In genomic region chr17:13182450-13182849, GRCh38 we compare ENCODE assay signal across 19 cellular contexts.
"Had no signal": no experiment of that assay in that cellular context is flagged by ENCODE, and none has a peak within 500 bp of the region (broad histone marks: within the 10 kb centered on the region; RNA-seq: fewer than 3 reads in every experiment).

No MANE protein-coding gene starts in this region.

- H3K9me3 ChIP-seq: adrenal gland, gastrocnemius medialis had no signal

- DNase-seq: activated CD4-positive, alpha-beta T cell treated with anti-CD3 and anti-CD28 coated beads, Interleukin-2, amount 50 U/mL, for 4 hours; activated CD8-positive, alpha-beta memory T cell treated with anti-CD3 and anti-CD28 coated beads, Interleukin-2, amount 10 ng/mL, durations not matched to agents 7 days and 5 days; activated naive CD4-positive, alpha-beta T cell treated with anti-CD3 and anti-CD28 coated beads, Interleukin-2, amount 50 U/mL, for 16 hours; activated T-cell treated with anti-CD3 and anti-CD28 coated beads, Interleukin-2, amount 50 U/mL, for 1 hour; adrenal gland; dorsolateral prefrontal cortex; erythroblast; gastrocnemius medialis; heart right ventricle; left cardiac atrium; midbrain; naive thymus-derived CD4-positive, alpha-beta T cell; stimulated activated CD4-positive, alpha-beta T cell treated with anti-CD3 and anti-CD28 coated beads, Interleukin-15, amount 100 ng/mL, for 24 hours; stimulated activated CD4-positive, alpha-beta T cell treated with anti-CD3 and anti-CD28 coated beads, Interleukin-4, amount 100 ng/mL, for 24 hours; stimulated activated naive CD4-positive, alpha-beta T cell; substantia nigra; T-helper 9 cell had no signal

- H3K9ac ChIP-seq: parathyroid adenoma had no signal

- H3K27ac Mint-ChIP-seq: activated CD8-positive, alpha-beta memory T cell treated with anti-CD3 and anti-CD28 coated beads, Interleukin-2, amount 10 ng/mL, durations not matched to agents 7 days and 5 days; naive thymus-derived CD4-positive, alpha-beta T cell had no signal

- H3K27ac ChIP-seq: adrenal gland, dorsolateral prefrontal cortex, gastrocnemius medialis, heart right ventricle, parathyroid adenoma, tibial nerve had no signal

- H3K27me3 Mint-ChIP-seq: activated CD8-positive, alpha-beta memory T cell treated with anti-CD3 and anti-CD28 coated beads, Interleukin-2, amount 10 ng/mL, durations not matched to agents 7 days and 5 days had no signal

- H3K4me3 ChIP-seq: adrenal gland, dorsolateral prefrontal cortex, gastrocnemius medialis, heart right ventricle, tibial nerve had no signal

- H3K36me3 Mint-ChIP-seq: activated CD8-positive, alpha-beta memory T cell treated with anti-CD3 and anti-CD28 coated beads, Interleukin-2, amount 10 ng/mL, durations not matched to agents 7 days and 5 days; naive thymus-derived CD4-positive, alpha-beta T cell had no signal

- H3K4me3 Mint-ChIP-seq: activated CD8-positive, alpha-beta memory T cell treated with anti-CD3 and anti-CD28 coated beads, Interleukin-2, amount 10 ng/mL, durations not matched to agents 7 days and 5 days; naive thymus-derived CD4-positive, alpha-beta T cell had no signal

- H3K4me1 ChIP-seq: adrenal gland, gastrocnemius medialis, parathyroid adenoma, tibial nerve had no signal

- H3K4me1 Mint-ChIP-seq: activated CD8-positive, alpha-beta memory T cell treated with anti-CD3 and anti-CD28 coated beads, Interleukin-2, amount 10 ng/mL, durations not matched to agents 7 days and 5 days; naive thymus-derived CD4-positive, alpha-beta T cell had no signal

- H3K27me3 ChIP-seq: adrenal gland, gastrocnemius medialis, heart right ventricle, tibial nerve had no signal

- H3K36me3 ChIP-seq: adrenal gland, gastrocnemius medialis, heart right ventricle, tibial nerve had no signal
